In genomic region chr2:232492236-232492848, GRCh38 we compare ENCODE assay signal across 21 cellular contexts. TPM values are rescaled to one million over a fixed set of nuclear protein-coding genes. Genes with fewer than 3 reads are reported as not detected.
DNase-seq lines count a peak whose midpoint lies in the region; ATAC-seq and TF ChIP-seq lines count a peak whose summit lies in the region.
"Had no signal": no experiment of that assay in that cellular context is flagged by ENCODE, and none has a peak within 500 bp of the region (broad histone marks: within the 10 kb centered on the region; RNA-seq: fewer than 3 reads in every experiment).

No MANE protein-coding gene starts in this region.

- H3K9me3 Mint-ChIP-seq in stimulated activated effector memory CD8-positive, alpha-beta T cell treated with anti-CD3 and anti-CD28 coated beads, Interleukin-12 subunit alpha, Interleukin-12 subunit beta, amount 100 ng/mL, for 72 hours: no peaks in the 10 kb centered on the region
- H3K9me3 Mint-ChIP-seq: CD8-positive, alpha-beta memory T cell had no signal

- H3K27ac ChIP-seq in lower lobe of right lung: no peak overlapping the region
- H3K27ac ChIP-seq: HL-60, SJCRH30 had no signal

- DNase-seq in Right ventricle myocardium inferior (ENCODE audit: missing footprints): peak; percentile 37
- no peak for DNase-seq in left cardiac atrium
- DNase-seq in NCI-H69 (lab: John Stamatoyannopoulos, UW): peak; percentile 65
- peak; percentile 16 for DNase-seq in lower lobe of right lung
- DNase-seq in stimulated activated effector memory CD8-positive, alpha-beta T cell treated with anti-CD3 and anti-CD28 coated beads, Interleukin-12 subunit alpha, Interleukin-12 subunit beta, amount 100 ng/mL, for 72 hours (ENCODE audit: low spot score in 2 of 2): no peak
- DNase-seq: ACHN, C1 segment of cervical spinal cord, Karpas-422, NCI-H1417 treated with DMSO at 0.1 percent for 48 hours, NCI-H1930, NCI-H82, PC-3, RPMI8226, SJCRH30 had no signal

- peak overlapping the region; percentile 46 for H3K27ac Mint-ChIP-seq in stimulated activated effector memory CD8-positive, alpha-beta T cell treated with anti-CD3 and anti-CD28 coated beads, Interleukin-12 subunit alpha, Interleukin-12 subunit beta, amount 100 ng/mL, for 72 hours

- ATAC-seq in Right ventricle myocardium inferior (no peak), left cardiac atrium (no peak), lower lobe of right lung (no peak), HG03439 (IDR thresholded peaks at IDR 0.05; ENCODE audit: unreplicated experiment) (no peak), GM18861 (IDR thresholded peaks at IDR 0.05; ENCODE audit: unreplicated experiment) (no peak)
- ATAC-seq in stimulated activated effector memory CD8-positive, alpha-beta T cell treated with anti-CD3 and anti-CD28 coated beads, Interleukin-12 subunit alpha, Interleukin-12 subunit beta, amount 100 ng/mL, for 72 hours: no peak
- ATAC-seq: PC-3 had no signal

- H3K36me3 ChIP-seq in lower lobe of right lung: no peaks in the 10 kb centered on the region
- H3K36me3 ChIP-seq: SJCRH30 had no signal

- peaks cover 27% of the 10 kb centered on the region for H3K27me3 ChIP-seq in lower lobe of right lung (ENCODE audit: low read depth)

- TF ChIP-seq CTCF in lower lobe of right lung (IDR thresholded peaks at IDR 0.05): no peak

- intact Hi-C loops in Right ventricle myocardium inferior (cut with DNase I) (no loop called here), left cardiac atrium (cut with DNase I) (no loop called here), lower lobe of right lung (cut with DNase I) (no loop called here)

- H3K4me1 ChIP-seq in lower lobe of right lung: no peaks in the 10 kb centered on the region
- H3K4me1 ChIP-seq: SJCRH30 had no signal

- no peaks in the 10 kb centered on the region for H3K9me3 ChIP-seq in lower lobe of right lung
- H3K9me3 ChIP-seq: SJCRH30 had no signal

- H3K4me1 Mint-ChIP-seq in stimulated activated effector memory CD8-positive, alpha-beta T cell treated with anti-CD3 and anti-CD28 coated beads, Interleukin-12 subunit alpha, Interleukin-12 subunit beta, amount 100 ng/mL, for 72 hours: no peaks in the 10 kb centered on the region

- H3K4me3 Mint-ChIP-seq in stimulated activated effector memory CD8-positive, alpha-beta T cell treated with anti-CD3 and anti-CD28 coated beads, Interleukin-12 subunit alpha, Interleukin-12 subunit beta, amount 100 ng/mL, for 72 hours: no peak overlapping the region
- H3K4me3 Mint-ChIP-seq: CD8-positive, alpha-beta memory T cell had no signal

- no peak overlapping the region for H3K4me3 ChIP-seq in lower lobe of right lung
- H3K4me3 ChIP-seq: SJCRH30 had no signal

- H3K36me3 Mint-ChIP-seq in stimulated activated effector memory CD8-positive, alpha-beta T cell treated with anti-CD3 and anti-CD28 coated beads, Interleukin-12 subunit alpha, Interleukin-12 subunit beta, amount 100 ng/mL, for 72 hours: no peaks in the 10 kb centered on the region
- H3K36me3 Mint-ChIP-seq: CD8-positive, alpha-beta memory T cell had no signal

RNA-seq across cellular contexts. Expression of gene ECEL1, which starts 4.7 kb away (rescaled TPM):
- total RNA-seq in Right ventricle myocardium inferior (not detected), left cardiac atrium (under 1 TPM; 0.26 to 0.47 TPM), lower lobe of right lung (1.0 TPM)
- total RNA-seq: CD8-positive, alpha-beta memory T cell; HT1080; MCF 10A; PC-3; SJCRH30 had no signal

RNA-seq across cellular contexts. Expression of gene PRSS56, which starts 27.8 kb away (rescaled TPM):
- total RNA-seq in Right ventricle myocardium inferior (0.11 TPM), left cardiac atrium (under 1 TPM in 1 of 2 donors, not detected in 1; 0.16 TPM), lower lobe of right lung (not detected)
- total RNA-seq: CD8-positive, alpha-beta memory T cell; HT1080; MCF 10A; NCI-H460; PC-3 had no signal

RNA-seq across cellular contexts. Expression of gene CHRND, which starts 33.6 kb away (rescaled TPM):
- total RNA-seq in Right ventricle myocardium inferior (not detected), left cardiac atrium (under 1 TPM in 1 of 2 donors, not detected in 1; 0.35 TPM), lower lobe of right lung (not detected)
- total RNA-seq: CD8-positive, alpha-beta memory T cell; HT1080; MCF 10A; PC-3 had no signal

RNA-seq across cellular contexts. Expression of gene ALPI, which starts 36.4 kb away (rescaled TPM):
- total RNA-seq in Right ventricle myocardium inferior (not detected), left cardiac atrium (not detected), lower lobe of right lung (not detected)
- total RNA-seq: CD8-positive, alpha-beta memory T cell; HT1080; MCF 10A; NCI-H460; PC-3; SJCRH30 had no signal

RNA-seq across cellular contexts. Expression of gene CHRNG, which starts 47.1 kb away (rescaled TPM):
- total RNA-seq in Right ventricle myocardium inferior (not detected), left cardiac atrium (not detected), lower lobe of right lung (not detected)
- total RNA-seq: CD8-positive, alpha-beta memory T cell; HT1080; MCF 10A; NCI-H460; PC-3 had no signal

Comparison
In these comparisons a context has a peak if more than half of its experiments do, and no peak if none do; other contexts are left out.
1. DNase-seq: peak in Right ventricle myocardium inferior (single experiment), NCI-H69 (single experiment) and lower lobe of right lung (single experiment); none in left cardiac atrium (single experiment) and stimulated activated effector memory CD8-positive, alpha-beta T cell treated with anti-CD3 and anti-CD28 coated beads, Interleukin-12 subunit alpha, Interleukin-12 subunit beta, amount 100 ng/mL, for 72 hours (0 of 2).